Comparison of ENCODE assay signal across 21 cellular contexts in the genomic region with DNA sequence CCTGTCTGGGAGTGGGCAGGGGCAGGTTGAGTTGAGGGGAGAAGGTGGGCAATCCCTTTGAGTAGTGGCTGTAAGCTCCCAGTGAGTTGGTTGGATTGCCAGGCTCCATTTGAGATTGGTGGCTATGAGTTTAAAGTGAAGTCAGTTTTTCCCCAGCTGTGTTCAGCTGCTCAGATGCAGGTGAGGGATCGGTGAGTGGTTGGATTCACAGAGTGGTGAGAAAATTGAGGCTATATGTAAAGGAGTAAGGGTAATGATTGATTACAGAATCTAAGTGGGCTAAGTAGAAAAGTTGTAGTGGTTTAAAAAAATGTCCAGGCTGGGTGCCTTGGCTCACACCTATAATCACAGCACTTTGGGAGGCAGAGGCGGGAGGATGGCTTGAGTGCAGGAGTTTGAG.
DNase-seq lines count a peak whose midpoint lies in the region; ATAC-seq, FAIRE-seq and TF ChIP-seq lines count a peak whose summit lies in the region.
"Had no signal": no experiment of that assay in that cellular context is flagged by ENCODE, and none has a peak within 500 bp of the region (broad histone marks: within the 10 kb centered on the region; RNA-seq: fewer than 3 reads in every experiment).

No MANE protein-coding gene starts in this region.

- no peak overlapping the region for H3K27ac ChIP-seq in IMR-90 (ENCODE audit: insufficient read depth, low read length)
- H3K27ac ChIP-seq: 22Rv1; A549; BLaER1 treated with 17β-estradiol and CSF1 and Interleukin-3, amounts not matched to agents 10 nM and 100 nM; C4-2B had no signal

- H3K9me3 ChIP-seq in IMR-90 (ENCODE audit: control insufficient read depth, insufficient read depth, low read length), result no peaks in the 10 kb centered on the region
- H3K9me3 ChIP-seq: A549, Caco-2 had no signal

- no peak overlapping the region for H2BK5ac ChIP-seq in IMR-90 (ENCODE audit: low read depth, low read length, poor library complexity, severe bottlenecking)

- H2AK5ac ChIP-seq in IMR-90 (ENCODE audit: low read depth, low read length), result no peak overlapping the region

- no peaks in the 10 kb centered on the region for H3K4me1 ChIP-seq in IMR-90 (ENCODE audit: control insufficient read depth, insufficient read depth, low read length)
- H3K4me1 ChIP-seq: A549, Caco-2 had no signal

- H3K56ac ChIP-seq in IMR-90 (ENCODE audit: extremely low read depth, insufficient read depth, low read length), result no peak overlapping the region

- no peak overlapping the region for H3K18ac ChIP-seq in IMR-90 (ENCODE audit: low read depth, low read length)

- dilution Hi-C loops in IMR-90 (cut with HindIII; ENCODE audit: low sequenced_read_pairs, unreplicated experiment), result no loop called here

- in situ Hi-C loops in IMR-90 (cut with MboI; ENCODE audit: low sequenced_read_pairs), result no loop called here

- ATAC-seq in GM21619 (IDR thresholded peaks at IDR 0.05; ENCODE audit: unreplicated experiment), result peak; percentile 61
- ATAC-seq in HG03139 (IDR thresholded peaks at IDR 0.05; ENCODE audit: unreplicated experiment), result peak; percentile 56
- no peak for ATAC-seq in IMR-90 (ENCODE audit: low read depth)
- ATAC-seq: A549; CD8-positive, alpha-beta T cell had no signal

- no peak overlapping the region for H4K8ac ChIP-seq in IMR-90 (ENCODE audit: low read depth in 2 of 2, low read length in 2 of 2)

- no peak overlapping the region for H2BK120ac ChIP-seq in IMR-90 (ENCODE audit: low read depth, low read length)

- no peak overlapping the region for H2AK9ac ChIP-seq in IMR-90 (replicated peaks; ENCODE audit: low read depth, low read length, poor library complexity)

- no peak overlapping the region for H3K14ac ChIP-seq in IMR-90 (replicated peaks; ENCODE audit: low read depth, low read length)

- peak; percentile 60 for FAIRE-seq in GM18507 (lab: Jason Lieb, UNC)
- FAIRE-seq: A549, D721Med, G401.6, GM12891 had no signal

- no peak overlapping the region for H4K5ac ChIP-seq in IMR-90 (ENCODE audit: low read depth, low read length)

- H2BK20ac ChIP-seq in IMR-90 (ENCODE audit: low read depth, low read length), result no peak overlapping the region

- H4K91ac ChIP-seq in IMR-90 (ENCODE audit: insufficient read depth, low read depth, low read length), result no peak overlapping the region

- intact Hi-C loops in IMR-90 (cut with micrococcal nuclease) (no loop called here), cardiac septum (cut with DNase I) (no loop called here)

- no peak overlapping the region for H3K4me3 ChIP-seq in IMR-90 (ENCODE audit: insufficient read depth, low read depth, low read length)
- H3K4me3 ChIP-seq: A549; BLaER1 treated with 17β-estradiol and CSF1 and Interleukin-3, amounts not matched to agents 10 nM and 100 nM had no signal

- no peak for TF ChIP-seq RAD21 in IMR-90 (IDR thresholded peaks at IDR 0.05; ENCODE audit: low read length)

- POLR2A ChIA-PET in IMR-90 (lab: Charles Lee; ENCODE audit: unreplicated experiment), result no interaction called here

- no peaks in the 10 kb centered on the region for H3K79me1 ChIP-seq in IMR-90 (ENCODE audit: low read depth in 1 of 2, low read length in 2 of 2)

- peak overlapping the region; percentile 51 for H2AFZ ChIP-seq in IMR-90 (replicated peaks; ENCODE audit: low read length, poor library complexity)

- no peak overlapping the region for H3K4me2 ChIP-seq in IMR-90 (ENCODE audit: low read depth, low read length)
- H3K4me2 ChIP-seq: A549; BLaER1 treated with 17β-estradiol and CSF1 and Interleukin-3, amounts not matched to agents 10 nM and 100 nM had no signal

- no CpG with 5 or more reads among the region's 2 CpGs for WGBS in IMR-90 (ENCODE audit: extremely low coverage in 2 of 2, insufficient read length in 1 of 2), 2 experiments

- H3K27me3 ChIP-seq in IMR-90 (ENCODE audit: control insufficient read depth, insufficient read depth, low read length), result peaks cover 3% of the 10 kb centered on the region
- H3K27me3 ChIP-seq: BLaER1 treated with 17β-estradiol and CSF1 and Interleukin-3, amounts not matched to agents 10 nM and 100 nM had no signal

- no peak overlapping the region for H3K9ac ChIP-seq in IMR-90 (ENCODE audit: low read depth, low read length)
- H3K9ac ChIP-seq: BLaER1 treated with 17β-estradiol and CSF1 and Interleukin-3, amounts not matched to agents 10 nM and 100 nM had no signal

- no peak overlapping the region for H3K23ac ChIP-seq in IMR-90 (ENCODE audit: low read depth, low read length)

- no peak overlapping the region for H2BK15ac ChIP-seq in IMR-90 (ENCODE audit: low read depth, low read length)

- no peaks in the 10 kb centered on the region for H3K36me3 ChIP-seq in IMR-90 (ENCODE audit: control insufficient read depth, insufficient read depth, low read length)
- H3K36me3 ChIP-seq: BLaER1 treated with 17β-estradiol and CSF1 and Interleukin-3, amounts not matched to agents 10 nM and 100 nM had no signal

- BruUV-seq in IMR-90 (replicated peaks; lab: Mats Ljungman, UMichigan), result no TSS peak

- no peak for TF ChIP-seq CTCF in IMR-90 (conservative IDR thresholded peaks at IDR 0.05; ENCODE audit: low read depth, low read length)

- CTCF ChIA-PET in IMR-90 (lab: Yijun Ruan, JAX), result interaction anchor here (0.6 kb wide), 1 partner anchor 9 kb away, joined by 9 read pairs; no protein-coding TSS in a partner anchor

- H3K4ac ChIP-seq in IMR-90 (ENCODE audit: low read depth, low read length), result no peak overlapping the region

- DNase-seq in GM18507 (ENCODE audit: extremely low spot score, insufficient read length, low read depth) (no peak), IMR-90 (no peak), cardiac septum (ENCODE audit: low spot score) (no peak)
- DNase-seq in activated CD4-positive, alpha-beta T cell treated with anti-CD3 and anti-CD28 coated beads, Interleukin-2, amount 50 U/mL, for 4 hours, result no peak
- DNase-seq in activated CD4-positive, CD25-positive, alpha-beta regulatory T cell treated with anti-CD3 and anti-CD28 coated beads, Interleukin-2, amount 50 U/mL, for 72 hours, result no peak
- DNase-seq: AML-193; Caco-2; Calu3; CD4-positive, alpha-beta T cell; CD8-positive, alpha-beta T cell; DMS79 treated with DMSO at 0.1 percent for 48 hours; GF-D8 had no signal

- no peak for TF ChIP-seq POLR2A in IMR-90 (IDR thresholded peaks at IDR 0.05; ENCODE audit: low read depth, low read length)

- H4K20me1 ChIP-seq in IMR-90 (ENCODE audit: insufficient read depth, low read length), result no peaks in the 10 kb centered on the region
- H4K20me1 ChIP-seq: BLaER1 treated with 17β-estradiol and CSF1 and Interleukin-3, amounts not matched to agents 10 nM and 100 nM had no signal

- H3K9me1 ChIP-seq in IMR-90 (ENCODE audit: insufficient read depth, low read length), result no peaks in the 10 kb centered on the region

TF ChIP-seq in IMR-90, 13 proteins besides CTCF, POLR2A, EP300 and RAD21:
- TF ChIP-seq MAZ (IDR thresholded peaks at IDR 0.05; ENCODE audit: borderline replicate concordance, low read depth, low read length), result no peak
- no peak for TF ChIP-seq CHD1 (IDR thresholded peaks at IDR 0.05; ENCODE audit: low read depth, low read length)
- TF ChIP-seq NFE2L2 (IDR thresholded peaks at IDR 0.05; ENCODE audit: low read depth, low read length), result no peak
- TF ChIP-seq RCOR1 (IDR thresholded peaks at IDR 0.05; ENCODE audit: insufficient replicate concordance, low read length), result no peak
- no peak for TF ChIP-seq RFX5 (IDR thresholded peaks at IDR 0.05; ENCODE audit: low read depth, low read length)
- no peak for TF ChIP-seq MAFK (IDR thresholded peaks at IDR 0.05; ENCODE audit: low read depth, low read length)
- TF ChIP-seq, protein P1, sequence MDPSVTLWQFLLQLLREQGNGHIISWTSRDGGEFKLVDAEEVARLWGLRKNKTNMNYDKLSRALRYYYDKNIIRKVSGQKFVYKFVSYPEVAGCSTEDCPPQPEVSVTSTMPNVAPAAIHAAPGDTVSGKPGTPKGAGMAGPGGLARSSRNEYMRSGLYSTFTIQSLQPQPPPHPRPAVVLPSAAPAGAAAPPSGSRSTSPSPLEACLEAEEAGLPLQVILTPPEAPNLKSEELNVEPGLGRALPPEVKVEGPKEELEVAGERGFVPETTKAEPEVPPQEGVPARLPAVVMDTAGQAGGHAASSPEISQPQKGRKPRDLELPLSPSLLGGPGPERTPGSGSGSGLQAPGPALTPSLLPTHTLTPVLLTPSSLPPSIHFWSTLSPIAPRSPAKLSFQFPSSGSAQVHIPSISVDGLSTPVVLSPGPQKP (IDR thresholded peaks at IDR 0.05; ENCODE audit: borderline replicate concordance, low read depth, low read length), result no peak
- no peak for TF ChIP-seq FOS (IDR thresholded peaks at IDR 0.05; ENCODE audit: low read depth, low read length)
- TF ChIP-seq CEBPB (IDR thresholded peaks at IDR 0.05; ENCODE audit: low read depth, low read length), result no peak
- TF ChIP-seq, protein P2, sequence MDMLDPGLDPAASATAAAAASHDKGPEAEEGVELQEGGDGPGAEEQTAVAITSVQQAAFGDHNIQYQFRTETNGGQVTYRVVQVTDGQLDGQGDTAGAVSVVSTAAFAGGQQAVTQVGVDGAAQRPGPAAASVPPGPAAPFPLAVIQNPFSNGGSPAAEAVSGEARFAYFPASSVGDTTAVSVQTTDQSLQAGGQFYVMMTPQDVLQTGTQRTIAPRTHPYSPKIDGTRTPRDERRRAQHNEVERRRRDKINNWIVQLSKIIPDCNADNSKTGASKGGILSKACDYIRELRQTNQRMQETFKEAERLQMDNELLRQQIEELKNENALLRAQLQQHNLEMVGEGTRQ (IDR thresholded peaks at IDR 0.05; ENCODE audit: low read depth, low read length), result no peak
- no peak for TF ChIP-seq BHLHE40 (IDR thresholded peaks at IDR 0.05; ENCODE audit: low read depth, low read length)
- no peak for TF ChIP-seq MXI1 (IDR thresholded peaks at IDR 0.05; ENCODE audit: borderline replicate concordance, low read depth, low read length)
